In the genomic region with DNA sequence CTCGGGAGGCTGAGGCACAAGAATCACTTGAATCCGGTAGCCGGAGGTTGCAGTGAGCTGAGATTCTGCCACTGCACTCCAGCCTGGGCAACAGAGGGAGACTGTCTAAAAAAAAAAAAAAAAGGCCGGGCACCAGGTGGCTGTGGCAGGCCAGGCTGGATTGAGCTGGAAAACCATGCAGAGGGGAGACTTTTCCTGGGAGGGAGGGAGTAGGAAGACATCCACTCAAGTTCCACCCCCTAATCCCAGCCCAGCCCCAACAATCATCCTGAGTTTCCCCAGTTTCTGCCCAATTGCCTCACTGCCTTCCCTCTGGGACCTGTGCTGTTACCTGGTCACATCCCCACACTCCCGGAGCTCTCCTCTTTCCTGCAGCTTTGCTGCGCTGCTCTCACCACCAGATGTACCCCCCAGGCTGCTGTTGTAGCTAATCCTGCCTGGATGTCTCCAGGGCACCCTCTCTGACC, we compare ENCODE assay signal across 1 cellular context.
TF ChIP-seq lines count a peak whose summit lies in the region.

No MANE protein-coding gene starts in this region.

TF ChIP-seq in SK-N-SH, 30 proteins besides CTCF, POLR2A, EP300 and RAD21 (continued from another document):
- TF ChIP-seq REST (IDR thresholded peaks at IDR 0.05; ENCODE audit: low read depth, low read length) (no peak), ZBTB33 (IDR thresholded peaks at IDR 0.05; ENCODE audit: borderline replicate concordance, low read depth) (no peak)
